Comparison of ENCODE assay signal across 5 cellular contexts in the genomic region with DNA sequence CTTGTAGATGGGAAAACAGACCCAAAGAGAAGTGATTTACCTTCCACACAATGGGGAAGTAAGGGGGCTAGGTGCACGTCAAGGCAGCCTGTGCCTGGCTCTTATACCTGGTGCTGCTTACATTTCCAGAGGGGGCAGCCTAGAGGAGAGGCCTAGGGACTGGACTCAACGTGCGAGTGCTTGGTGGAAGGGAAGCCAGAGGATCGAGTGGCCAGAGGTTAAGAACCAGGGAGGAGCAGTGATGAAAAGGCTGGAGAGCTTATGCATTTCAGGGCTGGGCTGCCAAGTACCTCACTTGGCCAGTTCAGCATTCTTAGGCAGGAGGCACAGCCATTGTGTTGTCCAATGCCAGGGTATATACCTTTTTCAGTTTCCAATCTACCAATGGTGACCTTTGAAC. TPM values are rescaled to one million over a fixed set of nuclear protein-coding genes. Genes with fewer than 3 reads are reported as not detected.
"Had no signal": no experiment of that assay in that cellular context is flagged by ENCODE, and none has a peak within 500 bp of the region (broad histone marks: within the 10 kb centered on the region; RNA-seq: fewer than 3 reads in every experiment).

No MANE protein-coding gene starts in this region.

RNA-seq across cellular contexts. Expression of a gene that starts 30.3 kb away (rescaled TPM):
- total RNA-seq: MCF 10A, NCI-H460, Right ventricle myocardium superior, SJSA1 had no signal
- polyA plus RNA-seq: SK-N-SH had no signal
